1 cellular context compared by ENCODE assay signal in the genomic region with DNA sequence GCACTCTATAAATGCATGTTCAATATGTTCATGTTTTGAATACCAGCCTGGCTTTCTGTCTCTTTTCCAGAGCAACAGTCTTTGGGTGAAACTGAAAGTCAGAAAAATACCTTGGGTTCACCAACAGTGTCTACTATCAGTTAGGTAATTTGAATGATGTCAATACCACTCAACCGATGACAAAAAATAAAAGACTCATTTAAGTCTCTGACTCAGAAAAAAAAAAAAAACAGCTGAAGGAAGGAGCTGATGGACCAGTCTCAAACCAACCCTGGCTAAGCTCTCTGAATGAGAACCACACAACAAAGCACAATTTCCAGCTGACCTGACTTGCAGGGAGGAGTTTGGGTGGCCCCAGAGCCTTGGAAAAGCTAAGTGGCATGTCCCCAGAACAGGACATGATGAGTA.
A peak's percentile ranks its signal among the peaks of the same experiment; 100 is the strongest.
TF ChIP-seq lines count a peak whose summit lies in the region.

No MANE protein-coding gene starts in this region.

TF ChIP-seq in GM12878, 131 proteins besides CTCF, POLR2A, EP300 and RAD21 (continued from another document):
- TF ChIP-seq, protein P1, sequence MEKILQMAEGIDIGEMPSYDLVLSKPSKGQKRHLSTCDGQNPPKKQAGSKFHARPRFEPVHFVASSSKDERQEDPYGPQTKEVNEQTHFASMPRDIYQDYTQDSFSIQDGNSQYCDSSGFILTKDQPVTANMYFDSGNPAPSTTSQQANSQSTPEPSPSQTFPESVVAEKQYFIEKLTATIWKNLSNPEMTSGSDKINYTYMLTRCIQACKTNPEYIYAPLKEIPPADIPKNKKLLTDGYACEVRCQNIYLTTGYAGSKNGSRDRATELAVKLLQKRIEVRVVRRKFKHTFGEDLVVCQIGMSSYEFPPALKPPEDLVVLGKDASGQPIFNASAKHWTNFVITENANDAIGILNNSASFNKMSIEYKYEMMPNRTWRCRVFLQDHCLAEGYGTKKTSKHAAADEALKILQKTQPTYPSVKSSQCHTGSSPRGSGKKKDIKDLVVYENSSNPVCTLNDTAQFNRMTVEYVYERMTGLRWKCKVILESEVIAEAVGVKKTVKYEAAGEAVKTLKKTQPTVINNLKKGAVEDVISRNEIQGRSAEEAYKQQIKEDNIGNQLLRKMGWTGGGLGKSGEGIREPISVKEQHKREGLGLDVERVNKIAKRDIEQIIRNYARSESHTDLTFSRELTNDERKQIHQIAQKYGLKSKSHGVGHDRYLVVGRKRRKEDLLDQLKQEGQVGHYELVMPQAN (conservative IDR thresholded peaks at IDR 0.05): no peak
- TF ChIP-seq, protein P2, sequence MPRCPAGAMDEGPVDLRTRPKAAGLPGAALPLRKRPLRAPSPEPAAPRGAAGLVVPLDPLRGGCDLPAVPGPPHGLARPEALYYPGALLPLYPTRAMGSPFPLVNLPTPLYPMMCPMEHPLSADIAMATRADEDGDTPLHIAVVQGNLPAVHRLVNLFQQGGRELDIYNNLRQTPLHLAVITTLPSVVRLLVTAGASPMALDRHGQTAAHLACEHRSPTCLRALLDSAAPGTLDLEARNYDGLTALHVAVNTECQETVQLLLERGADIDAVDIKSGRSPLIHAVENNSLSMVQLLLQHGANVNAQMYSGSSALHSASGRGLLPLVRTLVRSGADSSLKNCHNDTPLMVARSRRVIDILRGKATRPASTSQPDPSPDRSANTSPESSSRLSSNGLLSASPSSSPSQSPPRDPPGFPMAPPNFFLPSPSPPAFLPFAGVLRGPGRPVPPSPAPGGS (IDR thresholded peaks at IDR 0.05; ENCODE audit: borderline replicate concordance, insufficient read depth, low read depth, low read length, poor library complexity, severe bottlenecking): no peak
- TF ChIP-seq YY1 (IDR thresholded peaks at IDR 0.05; ENCODE audit: low read depth, low read length) (no peak), CHD1 (IDR thresholded peaks at IDR 0.05; ENCODE audit: low read depth, low read length) (no peak), SPI1 (IDR thresholded peaks at IDR 0.05; ENCODE audit: borderline replicate concordance, insufficient read depth, low read depth, low read length) (no peak), NFIC (IDR thresholded peaks at IDR 0.05; ENCODE audit: low read depth, low read length) (peak; percentile 32; the same call in 1 of the 2 replicates), ZNF24 (IDR thresholded peaks at IDR 0.05) (no peak), CREM (IDR thresholded peaks at IDR 0.05; ENCODE audit: low read depth) (peak; percentile 18; the same call in 1 of the 2 replicates), POU2F2 (IDR thresholded peaks at IDR 0.05; ENCODE audit: borderline replicate concordance, low read depth, low read length) (no peak), ETV6 (conservative IDR thresholded peaks at IDR 0.05 in 1 of 2, IDR thresholded peaks at IDR 0.05 in 1 of 2; ENCODE audit: borderline replicate concordance in 1 of 2, low read depth in 1 of 2) (no peak), KAT2A (conservative IDR thresholded peaks at IDR 0.05; ENCODE audit: control insufficient read depth, low read depth, low read length) (no peak)
